Comparison of ENCODE assay signal across 8 cellular contexts in the genomic region with DNA sequence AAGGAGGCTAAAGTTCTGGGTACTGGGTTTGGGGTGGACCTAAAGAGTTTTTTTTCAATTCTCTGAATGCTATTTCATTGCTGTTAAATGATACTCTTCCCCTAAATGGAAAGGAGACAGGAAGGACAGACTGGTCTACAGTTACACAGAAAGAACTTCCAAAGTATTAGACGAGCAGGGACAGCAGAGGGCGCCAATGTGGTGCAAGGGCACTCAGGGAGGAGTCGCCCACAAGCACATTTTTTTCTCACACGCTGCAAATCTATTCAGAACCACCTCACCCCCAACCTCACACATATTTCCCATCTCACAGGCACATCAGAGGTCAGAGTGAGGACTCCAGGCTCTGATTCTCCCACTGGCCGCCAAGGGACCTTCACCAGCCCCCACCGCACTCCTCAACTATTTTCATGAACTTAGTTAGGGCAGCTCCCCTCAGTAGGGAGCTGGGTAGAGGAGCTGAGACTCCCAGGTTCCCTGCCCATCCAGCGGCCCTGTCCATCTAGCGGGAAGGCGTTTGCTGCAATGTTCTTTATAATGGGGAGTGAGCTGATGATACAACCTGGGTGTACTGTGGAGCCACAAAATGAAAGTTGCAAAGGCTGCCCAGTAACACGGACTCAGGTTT. TPM values are rescaled to one million over a fixed set of nuclear protein-coding genes. Genes with fewer than 3 reads are reported as not detected.
DNase-seq lines count a peak whose midpoint lies in the region; ATAC-seq and FAIRE-seq lines count a peak whose summit lies in the region.

No MANE protein-coding gene starts in this region.

- peak; percentile 72 for DNase-seq in GDM1 (lab: John Stamatoyannopoulos, UW)
- peak; percentile 65 for DNase-seq in NOMO-1 treated with dmso at 0.1 percent for 144 hours (lab: John Stamatoyannopoulos, UW; ENCODE audit: unreplicated experiment)
- peak; percentile 86 for DNase-seq in activated CD8-positive, alpha-beta memory T cell treated with anti-CD3 and anti-CD28 coated beads for 24 hours
- DNase-seq in stimulated activated CD8-positive, alpha-beta memory T cell treated with anti-CD3 and anti-CD28 coated beads, Interleukin-15, amount 100 ng/mL, for 4 hours (ENCODE audit: low read depth in 2 of 2), result peak; percentile 31 to 50

- H3K4me1 ChIP-seq in HUES6 (ENCODE audit: control insufficient read depth, insufficient read depth, low read length) (peaks cover 40% of the 10 kb centered on the region), mesodermal cell (ENCODE audit: control insufficient read depth, insufficient read depth, low read length, poor library complexity, severe bottlenecking) (peaks cover 7% of the 10 kb centered on the region)

- H3K27ac ChIP-seq in HUES6 (ENCODE audit: low read depth, low read length), result 0 out of 2 replicates have a peak overlapping the region, but pooled peaks have one; percentile 20
- peak overlapping the region; percentile 47 for H3K27ac ChIP-seq in mesodermal cell (ENCODE audit: low read depth, low read length, severe bottlenecking)

- H3K9me3 ChIP-seq in HUES6 (ENCODE audit: control insufficient read depth, insufficient read depth, low read depth, low read length), result no peaks in the 10 kb centered on the region
- no peaks in the 10 kb centered on the region for H3K9me3 ChIP-seq in mesodermal cell (ENCODE audit: control insufficient read depth, low read length)

- FAIRE-seq in endometrium (lab: Jason Lieb, UNC), result peak; percentile 61

- H3K36me3 ChIP-seq in HUES6 (ENCODE audit: control insufficient read depth, insufficient read depth, low read length), result no peaks in the 10 kb centered on the region
- H3K36me3 ChIP-seq in mesodermal cell (ENCODE audit: control insufficient read depth, insufficient read depth, low read length), result no peaks in the 10 kb centered on the region

- H3K4me3 ChIP-seq in HUES6 (ENCODE audit: low read depth, low read length) (peak overlapping the region; percentile 67), mesodermal cell (ENCODE audit: extremely low read depth, insufficient read depth, low read length, poor library complexity, severe bottlenecking) (peak overlapping the region; percentile 29)

- peak overlapping the region; percentile 65 for H3K9ac ChIP-seq in HUES6 (ENCODE audit: low read length)

- ATAC-seq in GM19351 (IDR thresholded peaks at IDR 0.05; ENCODE audit: unreplicated experiment), result no peak

- H3K27me3 ChIP-seq in HUES6 (ENCODE audit: control insufficient read depth, insufficient read depth, low read length), result peaks cover 92% of the 10 kb centered on the region

- WGBS in mesodermal cell (ENCODE audit: insufficient coverage in 2 of 2), 2 experiments, result 0 to 18% methylated on average over 4 to 5 of the region's 10 CpGs

RNA-seq across cellular contexts. Expression of a gene that starts 6.8 kb away (rescaled TPM):
- 0.44 TPM for polyA plus RNA-seq in mesodermal cell (2013, experiment 1 of 2)
- polyA plus RNA-seq in mesodermal cell (2013, experiment 2 of 2), result 0.46 TPM
